8 cellular contexts compared by ENCODE assay signal in genomic region chr17:75778861-75779249, GRCh38. TPM values are rescaled to one million over a fixed set of nuclear protein-coding genes. Genes with fewer than 3 reads are reported as not detected.
DNase-seq lines count a peak whose midpoint lies in the region; ATAC-seq and TF ChIP-seq lines count a peak whose summit lies in the region.

No MANE protein-coding gene starts in this region.

- H2AK5ac ChIP-seq in trophoblast cell (ENCODE audit: low read length), result no peak overlapping the region

- ATAC-seq in GM18909 (IDR thresholded peaks at IDR 0.05; ENCODE audit: poor library complexity, unreplicated experiment) (peak; percentile 11), GM18861 (IDR thresholded peaks at IDR 0.05; ENCODE audit: unreplicated experiment) (no peak)

- H4K12ac ChIP-seq in trophoblast cell (ENCODE audit: low read depth, low read length), result peak overlapping the region; percentile 9

- H3K27me3 ChIP-seq in trophoblast cell (ENCODE audit: insufficient read depth, low read length), result no peaks in the 10 kb centered on the region

- H3K4me3 Mint-ChIP-seq in CD14-positive monocyte, result peak overlapping the region; percentile 93 to 99

- peak overlapping the region; percentile 96 for H3K9ac ChIP-seq in trophoblast cell (ENCODE audit: low read length)

- peak overlapping the region; percentile 80 for H3K4me2 ChIP-seq in trophoblast cell (ENCODE audit: low read length)

- H3K79me2 ChIP-seq in trophoblast cell (ENCODE audit: control insufficient read depth, insufficient read depth, low read length, poor library complexity), result peaks cover 12% of the 10 kb centered on the region

- H3K36me3 Mint-ChIP-seq in CD14-positive monocyte, result peaks cover 28 to 49% of the 10 kb centered on the region in 2 donors

- peak overlapping the region; percentile 93 for H4K8ac ChIP-seq in trophoblast cell (ENCODE audit: low read depth, low read length)

- peak overlapping the region; percentile 93 for H3K4me3 ChIP-seq in WI38 (ENCODE audit: low read depth, low read length)
- H3K4me3 ChIP-seq in fibroblast of villous mesenchyme (ENCODE audit: low read depth, low read length), result peak overlapping the region; percentile 94
- peak overlapping the region; percentile 94 for H3K4me3 ChIP-seq in trophoblast cell (ENCODE audit: low read depth, low read length)

- peaks cover 0 to 8% (median 0%) of the 10 kb centered on the region in 7 donors for H3K9me3 Mint-ChIP-seq in CD14-positive monocyte

- peaks cover 7% of the 10 kb centered on the region for H3K79me1 ChIP-seq in trophoblast cell (ENCODE audit: low read length)

- peak overlapping the region; percentile 97 for H3K4ac ChIP-seq in trophoblast cell (ENCODE audit: low read depth, low read length)

- H3K27me3 Mint-ChIP-seq in CD14-positive monocyte (ENCODE audit: low read depth in 3 of 3), result peaks cover 0 to 2% (median 1%) of the 10 kb centered on the region in 3 donors

- intact Hi-C loops in CD14-positive monocyte (cut with micrococcal nuclease), result loop anchor here (5.0 to 10.0 kb wide), 3 partner anchors 68 to 486 kb away; partner anchors contain the start of genes UBALD2 (in 1 of the 2) and WBP2 (in 1 of the 2)

- no peak for DNase-seq in CD14-positive monocyte (ENCODE audit: low spot score)
- DNase-seq in HT-29 (ENCODE audit: low spot score), result peak; percentile 61
- DNase-seq in fibroblast of villous mesenchyme (ENCODE audit: low read depth), result no peak
- DNase-seq in trophoblast cell, result peak in 1 of 2 donors; percentile 69
- DNase-seq in NCI-H345 treated with DMSO at 0.1 percent for 48 hours (lab: John Stamatoyannopoulos, UW; ENCODE audit: unreplicated experiment), result no peak

- WGBS in trophoblast cell (ENCODE audit: extremely low coverage, insufficient coverage, insufficient read length), result no CpG with 5 or more reads among the region's 38 CpGs

- H2BK12ac ChIP-seq in trophoblast cell (ENCODE audit: low read length), result no peak overlapping the region

- H3K9me3 ChIP-seq in trophoblast cell (ENCODE audit: insufficient read depth, low read depth, low read length), result no peaks in the 10 kb centered on the region

- H2BK5ac ChIP-seq in trophoblast cell (ENCODE audit: low read depth, low read length, poor library complexity), result peak overlapping the region; percentile 57

- peak overlapping the region; percentile 89 for H3K27ac ChIP-seq in trophoblast cell (ENCODE audit: low read depth, low read length)

- no peak overlapping the region for H3K18ac ChIP-seq in trophoblast cell (ENCODE audit: low read length)

- H3K14ac ChIP-seq in trophoblast cell (ENCODE audit: low read length), result peak overlapping the region; percentile 94

- H2BK120ac ChIP-seq in trophoblast cell (ENCODE audit: insufficient read depth, low read length, poor library complexity), result no peak overlapping the region

- peaks cover 10 to 23% of the 10 kb centered on the region in 2 experiments for H3K36me3 ChIP-seq in trophoblast cell (ENCODE audit: control insufficient read depth in 1 of 2, insufficient read depth in 2 of 2, low read length in 2 of 2)

- H3K4me1 ChIP-seq in trophoblast cell (ENCODE audit: control insufficient read depth in 1 of 2, insufficient read depth in 2 of 2, low read length in 2 of 2), result peaks cover 0 to 6% of the 10 kb centered on the region in 2 experiments

- no peak overlapping the region for H2AFZ ChIP-seq in trophoblast cell (ENCODE audit: insufficient read depth, low read length, poor library complexity)

- H3K27ac Mint-ChIP-seq in CD14-positive monocyte, result peak overlapping the region; percentile 79 to 99 (median 90)

- peak overlapping the region; percentile 96 for H4K91ac ChIP-seq in trophoblast cell (ENCODE audit: low read depth, low read length)

- H3K4me1 Mint-ChIP-seq in CD14-positive monocyte, result peaks cover 39% of the 10 kb centered on the region

- TF ChIP-seq CTCF in CD14-positive monocyte (IDR thresholded peaks at IDR 0.05), result peak; percentile 49
- TF ChIP-seq CTCF in WI38 (IDR thresholded peaks at IDR 0.05; ENCODE audit: low read depth, low read length), result peak; percentile 41; the same call in 1 of the 2 replicates
- TF ChIP-seq CTCF in fibroblast of villous mesenchyme (IDR thresholded peaks at IDR 0.05; ENCODE audit: insufficient read depth, low read depth, low read length), result peak; percentile 51

- H3K23ac ChIP-seq in trophoblast cell (ENCODE audit: low read length), result no peak overlapping the region

RNA-seq across cellular contexts. Expression of gene UNK, which starts 5.8 kb away (rescaled TPM):
- polyA plus RNA-seq in CD14-positive monocyte, result 1 to 10 TPM; 6.3 to 7.8 TPM
- 23.6 and 24.9 TPM in 2 replicates for total RNA-seq in HT-29 (2014; rRNA removed; shearing (Covaris generic))
- total RNA-seq in fibroblast of villous mesenchyme, result 19.9 and 23.5 TPM in 2 replicates
- 20.5 and 22.3 TPM in 2 replicates for polyA plus RNA-seq in trophoblast cell (2013)

RNA-seq across cellular contexts. Expression of gene GALK1, which starts 13.9 kb away (rescaled TPM):
- polyA plus RNA-seq in CD14-positive monocyte, result 100 to 1,000 TPM in 1 of 2 donors, 10 to 100 TPM in 1; 84.3 to 108 TPM
- 40.8 and 41.8 TPM in 2 replicates for total RNA-seq in HT-29 (2014; rRNA removed; shearing (Covaris generic))
- total RNA-seq in fibroblast of villous mesenchyme, result 36.7 and 49.3 TPM in 2 replicates
- polyA plus RNA-seq in trophoblast cell (2013), result 14.2 TPM in 2 replicates

RNA-seq across cellular contexts. Expression of gene ITGB4, which starts 57.6 kb away (rescaled TPM):
- under 1 TPM in 1 of 2 donors, not detected in 1; 0.82 TPM for polyA plus RNA-seq in CD14-positive monocyte
- 224 and 281 TPM in 2 replicates for total RNA-seq in HT-29 (2014; rRNA removed; shearing (Covaris generic))
- total RNA-seq in fibroblast of villous mesenchyme, result 0.32 and 1.3 TPM in 2 replicates
- polyA plus RNA-seq in trophoblast cell (2013), result 81.0 and 90.8 TPM in 2 replicates

Comparison
In these comparisons a context has a peak if more than half of its experiments do, and no peak if none do; other contexts are left out.
1. RNA of gene ITGB4, which starts 57.6 kb away (total RNA-seq): 224 to 281 TPM in HT-29; 0.32 to 1.3 TPM in fibroblast of villous mesenchyme; every median in the first group is over 10 times any median in the second.
2. Peak in every context shown above with its lines, with median percentiles within 50 percentile points of each other: CTCF ChIP-seq and H3K4me3 ChIP-seq.